In the genomic region with DNA sequence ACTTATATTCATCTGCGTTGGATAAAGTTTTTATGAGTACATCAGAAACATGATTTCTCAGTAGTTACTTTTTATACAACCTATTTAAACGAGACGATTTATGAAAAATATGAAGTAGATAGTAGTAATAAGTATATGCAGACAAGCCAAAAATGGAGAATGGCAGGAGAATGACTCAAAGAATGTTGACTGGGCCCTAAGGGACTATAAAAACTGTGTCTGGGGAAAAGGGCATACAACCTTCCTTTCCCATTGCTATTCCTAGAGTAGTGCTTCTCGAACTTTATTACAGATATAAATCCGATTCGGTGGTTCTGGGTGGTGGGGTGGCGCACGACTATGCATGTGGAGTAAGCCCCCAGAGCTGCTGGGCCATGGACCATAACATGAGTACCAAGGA, we compare ENCODE assay signal across 16 cellular contexts.
DNase-seq lines count a peak whose midpoint lies in the region; ATAC-seq and TF ChIP-seq lines count a peak whose summit lies in the region.
"Had no signal": no experiment of that assay in that cellular context is flagged by ENCODE, and none has a peak within 500 bp of the region (broad histone marks: within the 10 kb centered on the region; RNA-seq: fewer than 3 reads in every experiment).

No MANE protein-coding gene starts in this region.

- H3K9me3 Mint-ChIP-seq in activated CD4-positive, alpha-beta T cell treated with anti-CD3 and anti-CD28 coated beads for 36 hours (ENCODE audit: low read depth): no peaks in the 10 kb centered on the region
- H3K9me3 Mint-ChIP-seq in IgD-negative memory B cell: no peaks in the 10 kb centered on the region

- H3K27ac Mint-ChIP-seq in activated CD4-positive, alpha-beta T cell treated with anti-CD3 and anti-CD28 coated beads for 36 hours: peak overlapping the region; percentile 58
- H3K27ac Mint-ChIP-seq in IgD-negative memory B cell: peak overlapping the region in 2 of 3 donors; percentile 7 to 21

- H3K4me1 Mint-ChIP-seq in activated CD4-positive, alpha-beta T cell treated with anti-CD3 and anti-CD28 coated beads for 36 hours: peaks cover 83% of the 10 kb centered on the region
- peaks cover 33 to 58% (median 47%) of the 10 kb centered on the region in 3 donors for H3K4me1 Mint-ChIP-seq in IgD-negative memory B cell

- H3K36me3 ChIP-seq in endocrine pancreas (ENCODE audit: control insufficient read depth, insufficient read depth, low read length): no peaks in the 10 kb centered on the region
- H3K36me3 ChIP-seq in prostate gland: no peaks in the 10 kb centered on the region
- H3K36me3 ChIP-seq: HAP-1 had no signal

- no peaks in the 10 kb centered on the region for H3K27me3 Mint-ChIP-seq in activated CD4-positive, alpha-beta T cell treated with anti-CD3 and anti-CD28 coated beads for 36 hours
- H3K27me3 Mint-ChIP-seq in IgD-negative memory B cell: no peaks in the 10 kb centered on the region

- H3K4me3 ChIP-seq in endocrine pancreas (ENCODE audit: control insufficient read depth, insufficient read depth, low read length): peak overlapping the region; percentile 36
- H3K4me3 ChIP-seq in prostate gland: no peak overlapping the region
- H3K4me3 ChIP-seq: HAP-1, upper lobe of left lung had no signal

- no peak for TF ChIP-seq CTCF in prostate gland (IDR thresholded peaks at IDR 0.05)

- H3K4me1 ChIP-seq in endocrine pancreas (ENCODE audit: control insufficient read depth, insufficient read depth, low read length) (peaks cover 26% of the 10 kb centered on the region), prostate gland (replicated peaks) (no peaks in the 10 kb centered on the region)

- H3K9me3 ChIP-seq in endocrine pancreas (ENCODE audit: control insufficient read depth, low read length) (no peaks in the 10 kb centered on the region), prostate gland (no peaks in the 10 kb centered on the region)
- H3K9me3 ChIP-seq: HAP-1, upper lobe of left lung had no signal

- POLR2A ChIA-PET in activated CD4-positive, alpha-beta T cell treated with anti-CD3 and anti-CD28 coated beads for 36 hours (lab: Charles Lee): no interaction called here

- CTCF ChIA-PET in activated CD4-positive, alpha-beta T cell treated with anti-CD3 and anti-CD28 coated beads for 36 hours (lab: Charles Lee): no interaction called here

- WGBS in prostate gland: 73% methylated on average over 8 of the region's 8 CpGs

- H3K27ac ChIP-seq in prostate gland: peak overlapping the region; percentile 21 to 81

- DNase-seq in activated CD4-positive, alpha-beta T cell treated with anti-CD3 and anti-CD28 coated beads for 36 hours: no peak
- DNase-seq in activated CD4-positive, alpha-beta T cell treated with anti-CD3 and anti-CD28 coated beads for 1 hour: no peak
- DNase-seq in prostate gland (ENCODE audit: low spot score) (no peak), NCI-H187 (lab: John Stamatoyannopoulos, UW) (no peak), nucleus accumbens (lab: John Stamatoyannopoulos, UW) (no peak)
- DNase-seq: mammary epithelial cell, NCI-H2029, NCI-H526 treated with DMSO at 0.1 percent for 48 hours, upper lobe of left lung had no signal

- intact Hi-C loops in activated CD4-positive, alpha-beta T cell treated with anti-CD3 and anti-CD28 coated beads for 36 hours (cut with DNase I, micrococcal nuclease): no loop called here
- intact Hi-C loops in prostate gland (cut with DNase I): no loop called here

- peaks cover 67% of the 10 kb centered on the region for H3K36me3 Mint-ChIP-seq in activated CD4-positive, alpha-beta T cell treated with anti-CD3 and anti-CD28 coated beads for 36 hours (ENCODE audit: low read depth)
- H3K36me3 Mint-ChIP-seq in IgD-negative memory B cell: peaks cover 6% of the 10 kb centered on the region

- H3K4me3 Mint-ChIP-seq in activated CD4-positive, alpha-beta T cell treated with anti-CD3 and anti-CD28 coated beads for 36 hours: no peak overlapping the region
- H3K4me3 Mint-ChIP-seq in IgD-negative memory B cell: no peak overlapping the region

- H3K9ac ChIP-seq in endocrine pancreas (ENCODE audit: control insufficient read depth, insufficient read depth, low read length): no peak overlapping the region

- no peak for TF ChIP-seq POLR2A in prostate gland (IDR thresholded peaks at IDR 0.05)

- no peak for ATAC-seq in activated CD4-positive, alpha-beta T cell treated with anti-CD3 and anti-CD28 coated beads for 36 hours
- no peak for ATAC-seq in GM21515 (IDR thresholded peaks at IDR 0.05; ENCODE audit: unreplicated experiment)
- ATAC-seq: Panc1, sciatic nerve, SK-N-SH treated with all-trans-retinoic acid at 6 μM for 48 hours had no signal

- H3K27me3 ChIP-seq in endocrine pancreas (ENCODE audit: control insufficient read depth, insufficient read depth, low read length) (no peaks in the 10 kb centered on the region), prostate gland (replicated peaks; ENCODE audit: insufficient read depth) (no peaks in the 10 kb centered on the region)
- H3K27me3 ChIP-seq: upper lobe of left lung had no signal
